ENCODE assay signal across 6 cellular contexts in genomic region chr17:28262123-28262745, GRCh38. TPM values are rescaled to one million over a fixed set of nuclear protein-coding genes. Genes with fewer than 3 reads are reported as not detected.
A peak's percentile ranks its signal among the peaks of the same experiment; 100 is the strongest.
DNase-seq lines count a peak whose midpoint lies in the region; ATAC-seq, FAIRE-seq and TF ChIP-seq lines count a peak whose summit lies in the region.
"Not testable (repeated sequence)": the region's sequence is repeated elsewhere in the genome, so short reads cannot be mapped to it uniquely, and the experiment has no call there.

No MANE protein-coding gene starts in this region.

- DNase-seq in DND-41 (peak; percentile 19), NCI-H69 (lab: John Stamatoyannopoulos, UW) (peak; percentile 13)
- DNase-seq in activated CD8-positive, alpha-beta T cell treated with anti-CD3 and anti-CD28 coated beads for 36 hours, result peak; percentile 13
- not testable (repeated sequence) for DNase-seq in H1 (ENCODE audit: low read depth in 1 of 2, low spot score in 2 of 2); neural progenitor cell (ENCODE audit: low spot score)

- not testable (repeated sequence) for H2BK20ac ChIP-seq in H1 (ENCODE audit: low read length)

- H3K79me2 ChIP-seq in DND-41 (ENCODE audit: insufficient read depth, low read length); H1 (ENCODE audit: control insufficient read depth in 1 of 2, insufficient read depth in 2 of 2, low read length in 2 of 2); neural progenitor cell (ENCODE audit: low read depth): not testable (repeated sequence)

- not testable (repeated sequence) for H3K18ac ChIP-seq in H1 (ENCODE audit: extremely low read depth, low read length)

- not testable (repeated sequence) for H3K9ac ChIP-seq in DND-41 (ENCODE audit: low read depth, low read length); H1 (replicated peaks in 1 of 4; ENCODE audit: extremely low read depth in 1 of 4, low read depth in 3 of 4, low read length in 3 of 4); neural progenitor cell

- H3K4me2 ChIP-seq in DND-41 (ENCODE audit: insufficient read depth, low read length); H1 (ENCODE audit: insufficient read depth in 1 of 2, low read depth in 2 of 2, low read length in 2 of 2); neural progenitor cell: not testable (repeated sequence)

- H3K79me1 ChIP-seq in H1 (ENCODE audit: low read depth, low read length), result not testable (repeated sequence)

- H2AK5ac ChIP-seq in H1 (ENCODE audit: low read depth, low read length), result not testable (repeated sequence)

- H3K27ac Mint-ChIP-seq in activated CD8-positive, alpha-beta T cell treated with anti-CD3 and anti-CD28 coated beads for 36 hours; neural progenitor cell: not testable (repeated sequence)

- not testable (repeated sequence) for H4K5ac ChIP-seq in H1 (ENCODE audit: insufficient read length, low read depth, low read length)

- CTCF ChIA-PET in activated CD8-positive, alpha-beta T cell treated with anti-CD3 and anti-CD28 coated beads for 36 hours (lab: Charles Lee), result interaction anchor here (2.3 kb wide), 1 partner anchor 11 kb away, joined by 12 read pairs; no protein-coding TSS in a partner anchor
- CTCF ChIA-PET in H1 (lab: Charles Lee; ENCODE audit: partially characterized antibody), result not testable (repeated sequence)

- TF ChIP-seq RAD21 in Ishikawa (IDR thresholded peaks at IDR 0.05; ENCODE audit: low read depth); H1 (IDR thresholded peaks at IDR 0.05 in 1 of 2, conservative IDR thresholded peaks at IDR 0.05 in 1 of 2; ENCODE audit: low read depth in 2 of 2, low read length in 2 of 2): not testable (repeated sequence)

- H3K9me3 ChIP-seq in DND-41 (ENCODE audit: insufficient read depth, low read length, severe bottlenecking), result peaks cover 36% of the 10 kb centered on the region
- peaks cover 18 to 36% of the 10 kb centered on the region in 2 experiments for H3K9me3 ChIP-seq in H1 (ENCODE audit: insufficient read depth in 2 of 2, low read depth in 1 of 2, low read length in 1 of 2)
- H3K9me3 ChIP-seq in neural progenitor cell (ENCODE audit: low read depth), result not testable (repeated sequence)

- H4K91ac ChIP-seq in H1 (replicated peaks; ENCODE audit: insufficient read length, low read length), result not testable (repeated sequence)

- intact Hi-C loops in activated CD8-positive, alpha-beta T cell treated with anti-CD3 and anti-CD28 coated beads for 36 hours (cut with micrococcal nuclease), result not testable (repeated sequence)

- not testable (repeated sequence) for FAIRE-seq in H1 (lab: Jason Lieb, UNC)

- not testable (repeated sequence) for H3K4ac ChIP-seq in H1 (replicated peaks; ENCODE audit: insufficient read length, low read depth, low read length)

- H3K27me3 ChIP-seq in DND-41 (ENCODE audit: insufficient read depth, low read length, poor library complexity); H1 (replicated peaks in 1 of 4; ENCODE audit: control insufficient read depth in 3 of 4, extremely low read depth in 1 of 4, insufficient read depth in 3 of 4, low read length in 3 of 4); neural progenitor cell: not testable (repeated sequence)

- not testable (repeated sequence) for H3F3A ChIP-seq in neural progenitor cell (ENCODE audit: low read depth)

- not testable (repeated sequence) for H3K4me1 ChIP-seq in DND-41 (ENCODE audit: insufficient read depth, low read length); H1 (replicated peaks in 1 of 4; ENCODE audit: control insufficient read depth in 3 of 4, insufficient read depth in 4 of 4, low read length in 3 of 4); neural progenitor cell

- not testable (repeated sequence) for ATAC-seq in DND-41 (ENCODE audit: insufficient read depth, low read depth); activated CD8-positive, alpha-beta T cell treated with anti-CD3 and anti-CD28 coated beads for 36 hours

- H3K36me3 ChIP-seq in DND-41 (ENCODE audit: insufficient read depth, low read length); H1 (ENCODE audit: control insufficient read depth in 2 of 4, insufficient read depth in 4 of 4, low read length in 3 of 4); neural progenitor cell: not testable (repeated sequence)

- H2BK5ac ChIP-seq in H1 (ENCODE audit: low read depth, low read length), result not testable (repeated sequence)

- not testable (repeated sequence) for H3K4me3 Mint-ChIP-seq in activated CD8-positive, alpha-beta T cell treated with anti-CD3 and anti-CD28 coated beads for 36 hours
- peak overlapping the region; percentile 21 for H3K4me3 Mint-ChIP-seq in neural progenitor cell

- not testable (repeated sequence) for H2AFZ ChIP-seq in DND-41 (ENCODE audit: low read depth, low read length); H1 (ENCODE audit: low read length); neural progenitor cell (replicated peaks)

- not testable (repeated sequence) for H3K27ac ChIP-seq in DND-41 (ENCODE audit: low read length); H1 (ENCODE audit: low read depth, low read length); neural progenitor cell

- peaks cover 24% of the 10 kb centered on the region for H3K9me3 Mint-ChIP-seq in activated CD8-positive, alpha-beta T cell treated with anti-CD3 and anti-CD28 coated beads for 36 hours
- peaks cover 29% of the 10 kb centered on the region for H3K9me3 Mint-ChIP-seq in neural progenitor cell

- H4K20me1 ChIP-seq in DND-41 (ENCODE audit: insufficient read depth, low read length); H1 (replicated peaks in 1 of 2; ENCODE audit: control insufficient read depth in 1 of 2, insufficient read depth in 2 of 2, low read length in 2 of 2); neural progenitor cell (ENCODE audit: low read depth): not testable (repeated sequence)

- H3K56ac ChIP-seq in H1 (replicated peaks; ENCODE audit: insufficient read length, low read depth, low read length), result not testable (repeated sequence)

- H2BK120ac ChIP-seq in H1 (replicated peaks; ENCODE audit: low read depth, low read length), result not testable (repeated sequence)

- H3K27me3 Mint-ChIP-seq in activated CD8-positive, alpha-beta T cell treated with anti-CD3 and anti-CD28 coated beads for 36 hours; neural progenitor cell (ENCODE audit: insufficient read depth, low read depth): not testable (repeated sequence)

- 89% methylated on average over 10 of the region's 10 CpGs; no CpG with 5 or more reads in 1 of the 2 experiments for WGBS in H1 (ENCODE audit: extremely low coverage in 1 of 2, insufficient coverage in 1 of 2, insufficient read length in 1 of 2, insufficient replicate concordance in 2 of 2, low coverage in 1 of 2, low lambda C conversion rate in 2 of 2, missing lambda C conversion rate in 1 of 2), 2 experiments

- H3K4me3 ChIP-seq in DND-41 (ENCODE audit: low read depth in 1 of 2, low read length in 2 of 2); H1 (ENCODE audit: extremely low read depth in 1 of 4, insufficient read depth in 2 of 4, low read depth in 3 of 4, low read length in 4 of 4); neural progenitor cell: not testable (repeated sequence)

- TF ChIP-seq POLR2A in H1 (IDR thresholded peaks at IDR 0.05; ENCODE audit: control extremely low read depth in 1 of 2, low read depth in 2 of 2, low read length in 2 of 2), result not testable (repeated sequence)

- POLR2A ChIA-PET in activated CD8-positive, alpha-beta T cell treated with anti-CD3 and anti-CD28 coated beads for 36 hours (lab: Charles Lee); H1 (lab: Charles Lee; ENCODE audit: partially characterized antibody): not testable (repeated sequence)

- not testable (repeated sequence) for H2BK12ac ChIP-seq in H1 (ENCODE audit: low read depth, low read length)

- H3K23me2 ChIP-seq in H1 (ENCODE audit: low read depth, low read length), result not testable (repeated sequence)

- not testable (repeated sequence) for TF ChIP-seq EP300 in Ishikawa (IDR thresholded peaks at IDR 0.05; ENCODE audit: borderline replicate concordance)
- peak in 1 of 2 experiments; percentile 92; a peak in 1 of 3 replicates for TF ChIP-seq EP300 in H1 (IDR thresholded peaks at IDR 0.05; ENCODE audit: borderline replicate concordance in 1 of 2, low read depth in 2 of 2, low read length in 2 of 2)

- not testable (repeated sequence) for H3K36me3 Mint-ChIP-seq in activated CD8-positive, alpha-beta T cell treated with anti-CD3 and anti-CD28 coated beads for 36 hours (ENCODE audit: low read depth); neural progenitor cell

- not testable (repeated sequence) for H3K23ac ChIP-seq in H1 (ENCODE audit: insufficient read length)

- not testable (repeated sequence) for TF ChIP-seq CTCF in DND-41 (IDR thresholded peaks at IDR 0.05; ENCODE audit: borderline replicate concordance, extremely low read depth, low read length, poor library complexity, severe bottlenecking); activated CD8-positive, alpha-beta T cell treated with anti-CD3 and anti-CD28 coated beads for 36 hours (IDR thresholded peaks at IDR 0.05); H1 (IDR thresholded peaks at IDR 0.05; ENCODE audit: control extremely low read depth in 1 of 3, insufficient read depth in 1 of 3, low read depth in 1 of 3, low read length in 3 of 3); neural progenitor cell (IDR thresholded peaks at IDR 0.05)

- not testable (repeated sequence) for H2BK15ac ChIP-seq in H1 (ENCODE audit: low read length)

- H4K8ac ChIP-seq in H1 (ENCODE audit: extremely low read depth, insufficient read depth, low read length), result not testable (repeated sequence)

- H3K4me1 Mint-ChIP-seq in activated CD8-positive, alpha-beta T cell treated with anti-CD3 and anti-CD28 coated beads for 36 hours (ENCODE audit: low read depth); neural progenitor cell: not testable (repeated sequence)

- H3K14ac ChIP-seq in H1 (ENCODE audit: insufficient read length), result not testable (repeated sequence)

RNA-seq across cellular contexts. Expression of gene TMEM97, which starts 56.8 kb away (rescaled TPM):
- 10 to 100 TPM; 36.1 to 36.2 TPM for total RNA-seq in activated CD8-positive, alpha-beta T cell treated with anti-CD3 and anti-CD28 coated beads for 36 hours
- 130 and 136 TPM in 2 replicates for total RNA-seq in H1 (2021; fragmentation: NEBNext Ultra II Directional; extraction: Animal tissue kit (Norgen Biotek cat#: 25700))
- polyA plus RNA-seq in H1 (2011; rRNA removed), result 70.0 and 126 TPM in 2 replicates
- 74.6 TPM for polyA plus RNA-seq in H1 (2011; cell fraction: cytosol; rRNA removed)
- 61.1 TPM for polyA plus RNA-seq in H1 (2011; cell fraction: nucleus; rRNA removed)
- 77.6 to 145 TPM (median 95.7 TPM) in 4 replicates for polyA plus RNA-seq in H1 (2012, experiment 1 of 2)
- polyA plus RNA-seq in H1 (2012, experiment 2 of 2), result 32.8 TPM
- 636 TPM for polyA plus RNA-seq in H1 (2013, experiment 1 of 2)
- 785 TPM for polyA plus RNA-seq in H1 (2013, experiment 2 of 2)
- 125 and 167 TPM in 2 replicates for polyA minus RNA-seq in H1 (2011; rRNA and poly(A)+ RNA removed)
- 68.6 TPM for polyA minus RNA-seq in H1 (2011; cell fraction: cytosol; rRNA and poly(A)+ RNA removed)
- 48.6 TPM for polyA minus RNA-seq in H1 (2011; cell fraction: nucleus; rRNA and poly(A)+ RNA removed)
- total RNA-seq in neural progenitor cell (ENCODE audit: low replicate concordance), result 126 and 136 TPM in 2 replicates
